Comparison of ENCODE assay signal across 8 cellular contexts in the genomic region with DNA sequence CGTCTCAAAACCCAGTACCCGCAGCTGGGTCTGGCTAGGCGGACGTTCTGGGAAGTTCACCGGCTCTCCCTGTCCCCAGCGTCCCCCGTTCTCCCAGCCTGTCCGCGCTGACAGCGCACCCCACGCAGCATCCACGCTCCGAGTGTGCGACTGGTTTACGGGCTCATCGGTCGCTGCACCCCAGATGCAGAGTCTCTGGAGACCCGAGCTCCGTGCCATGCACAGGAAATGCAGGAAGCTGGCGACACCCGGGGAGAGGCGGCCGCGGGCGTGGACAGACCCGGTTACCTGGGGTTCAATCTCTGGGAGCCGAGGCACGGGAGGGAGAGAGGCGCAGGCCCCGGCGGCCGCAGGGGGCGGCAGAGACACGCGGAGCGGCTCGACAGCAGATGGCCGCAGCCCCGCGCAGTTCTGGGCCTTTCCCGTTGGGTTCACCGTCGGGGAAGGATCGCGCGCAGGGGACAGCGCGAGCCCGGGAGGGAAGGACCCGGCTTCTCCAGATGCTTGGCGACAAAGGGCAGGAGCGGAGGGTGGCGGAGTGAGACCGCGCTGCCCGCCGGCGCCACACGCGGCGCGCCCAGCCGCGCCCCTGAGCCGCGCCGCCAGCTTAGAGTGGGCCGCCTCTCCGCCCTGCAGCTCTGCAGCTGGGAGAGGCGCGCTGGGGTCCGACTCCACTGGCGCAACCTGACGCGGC. TPM values are rescaled to one million over a fixed set of nuclear protein-coding genes. Genes with fewer than 3 reads are reported as not detected.
DNase-seq lines count a peak whose midpoint lies in the region; ATAC-seq, FAIRE-seq and TF ChIP-seq lines count a peak whose summit lies in the region.

No MANE protein-coding gene starts in this region.

- DNase-seq in GM18507 (ENCODE audit: extremely low spot score, insufficient read length, low read depth) (peak; percentile 81), NCI-H2196 treated with DMSO at 0.1 percent for 48 hours (lab: John Stamatoyannopoulos, UW; ENCODE audit: unreplicated experiment) (peak; percentile 51), left lung (peak; percentile 81 to 94)
- DNase-seq in activated CD4-positive, alpha-beta T cell treated with anti-CD3 and anti-CD28 coated beads for 24 hours (ENCODE audit: low read depth in 2 of 2): peak; percentile 57 to 61
- peak; percentile 77 for DNase-seq in stimulated activated CD4-positive, alpha-beta T cell treated with anti-CD3 and anti-CD28 coated beads, Interleukin-4, amount 100 ng/mL, for 1 hour

- intact Hi-C loops in left lung (cut with DNase I): no loop called here

- H3K36me3 ChIP-seq in left lung: peaks cover 0 to 5% of the 10 kb centered on the region in 2 donors

- peak; percentile 51 for FAIRE-seq in GM18507 (lab: Jason Lieb, UNC)

- peak; percentile 81 for ATAC-seq in HG02981 (IDR thresholded peaks at IDR 0.05; ENCODE audit: unreplicated experiment)
- peak; percentile 91 for ATAC-seq in left lung

- H3K27me3 ChIP-seq in left lung: peaks cover 0 to 67% of the 10 kb centered on the region in 2 donors

- H3K27ac ChIP-seq in 22Rv1 (peak overlapping the region; percentile 76), cingulate gyrus (ENCODE audit: low read depth, low read length) (peak overlapping the region; percentile 88), left lung (peak overlapping the region; percentile 72 to 92)

- peak; percentile 95 for TF ChIP-seq CTCF in 22Rv1 (IDR thresholded peaks at IDR 0.05)
- peak; percentile 87 to 93 for TF ChIP-seq CTCF in left lung (IDR thresholded peaks at IDR 0.05)

- H3K9me3 ChIP-seq in left lung: no peaks in the 10 kb centered on the region

- peaks cover 6 to 32% of the 10 kb centered on the region in 2 donors for H3K4me1 ChIP-seq in left lung

- peak overlapping the region; percentile 71 to 74 for H3K4me3 ChIP-seq in left lung

RNA-seq across cellular contexts. Expression of gene SHROOM1, which starts 0.6 kb away (rescaled TPM):
- 10 to 100 TPM; 15.8 to 20.6 TPM for total RNA-seq in left lung

RNA-seq across cellular contexts. Expression of gene SOWAHA, which starts 16.8 kb away (rescaled TPM):
- under 1 TPM in 1 of 2 donors, not detected in 1; 0.16 TPM for total RNA-seq in left lung

RNA-seq across cellular contexts. Expression of gene GDF9, which starts 36.4 kb away (rescaled TPM):
- total RNA-seq in left lung: under 1 TPM; 0.26 to 0.39 TPM

RNA-seq across cellular contexts. Expression of gene UQCRQ, which starts 36.6 kb away (rescaled TPM):
- 100 to 1,000 TPM; 386 to 507 TPM for total RNA-seq in left lung

RNA-seq across cellular contexts. Expression of gene LEAP2, which starts 43.6 kb away (rescaled TPM):
- total RNA-seq in left lung: 1 to 10 TPM; 1.2 to 1.9 TPM

Comparison
In these comparisons a context has a peak if more than half of its experiments do, and no peak if none do; other contexts are left out.
1. Peak in every context shown above with its lines: DNase-seq, ATAC-seq, H3K4me3 ChIP-seq and H3K27ac ChIP-seq.